Comparison of ENCODE assay signal across 20 cellular contexts in genomic region chr1:37448691-37449417, GRCh38. TPM values are rescaled to one million over a fixed set of nuclear protein-coding genes. Genes with fewer than 3 reads are reported as not detected.
A peak's percentile ranks its signal among the peaks of the same experiment; 100 is the strongest.
DNase-seq lines count a peak whose midpoint lies in the region; ATAC-seq, FAIRE-seq and TF ChIP-seq lines count a peak whose summit lies in the region.
"Had no signal": no experiment of that assay in that cellular context is flagged by ENCODE, and none has a peak within 500 bp of the region (broad histone marks: within the 10 kb centered on the region; RNA-seq: fewer than 3 reads in every experiment).

No MANE protein-coding gene starts in this region.

- ATAC-seq in GM23338 = no peak; the same call in 2 of the 3 replicates
- ATAC-seq in HG03565 (IDR thresholded peaks at IDR 0.05; ENCODE audit: unreplicated experiment) = no peak

- H3K9me3 ChIP-seq in BLaER1 treated with 17β-estradiol and CSF1 and Interleukin-3, amounts not matched to agents 10 nM and 100 nM (replicated peaks in 1 of 11) = no peaks in the 10 kb centered on the region
- H3K9me3 ChIP-seq in astrocyte (ENCODE audit: insufficient read depth, low read depth, low read length) (no peaks in the 10 kb centered on the region), keratinocyte (ENCODE audit: control insufficient read depth, low read depth, low read length) (no peaks in the 10 kb centered on the region)
- H3K9me3 ChIP-seq: sigmoid colon, upper lobe of right lung had no signal

- no peak overlapping the region for H3K4me3 ChIP-seq in BLaER1 treated with 17β-estradiol and CSF1 and Interleukin-3, amounts not matched to agents 10 nM and 100 nM
- no peak overlapping the region for H3K4me3 ChIP-seq in GM23338
- no peak overlapping the region for H3K4me3 ChIP-seq in astrocyte (ENCODE audit: insufficient read depth, low read depth, low read length)
- H3K4me3 ChIP-seq in keratinocyte (ENCODE audit: control insufficient read depth in 2 of 3, extremely low read depth in 1 of 3, insufficient read depth in 2 of 3, low read depth in 1 of 3, low read length in 3 of 3) = peak overlapping the region in 2 of 3 experiments; percentile 7 to 9
- H3K4me3 ChIP-seq: sigmoid colon, upper lobe of right lung had no signal

- dilution Hi-C loops in keratinocyte (cut with MboI; ENCODE audit: extremely low pct_ligation_motif_present, low sequenced_read_pairs) = no loop called here

- H3K9me3 Mint-ChIP-seq in GM23338 (no peaks in the 10 kb centered on the region), astrocyte (ENCODE audit: unreplicated experiment) (no peaks in the 10 kb centered on the region)
- H3K9me3 Mint-ChIP-seq: activated naive CD8-positive, alpha-beta T cell treated with anti-CD3 and anti-CD28 coated beads for 36 hours had no signal

- H3K27ac Mint-ChIP-seq in GM23338 = no peak overlapping the region
- H3K27ac Mint-ChIP-seq in astrocyte (ENCODE audit: unreplicated experiment) = peak overlapping the region; percentile 58
- H3K27ac Mint-ChIP-seq: activated naive CD8-positive, alpha-beta T cell treated with anti-CD3 and anti-CD28 coated beads for 36 hours had no signal

- H3K36me3 Mint-ChIP-seq in GM23338 (ENCODE audit: low read depth) (no peaks in the 10 kb centered on the region; the same call in 2 of the 3 replicates), astrocyte (ENCODE audit: low read depth, unreplicated experiment) (peaks cover 3% of the 10 kb centered on the region)
- H3K36me3 Mint-ChIP-seq: activated naive CD8-positive, alpha-beta T cell treated with anti-CD3 and anti-CD28 coated beads for 36 hours had no signal

- H2AFZ ChIP-seq in GM23338 = peak overlapping the region; percentile 52; the same call in 1 of the 2 replicates
- H2AFZ ChIP-seq in astrocyte (ENCODE audit: low read depth, low read length) = no peak overlapping the region
- peak overlapping the region; percentile 62 for H2AFZ ChIP-seq in keratinocyte (ENCODE audit: control insufficient read depth, low read length)

- H3K27ac ChIP-seq in BLaER1 treated with 17β-estradiol and CSF1 and Interleukin-3, amounts not matched to agents 10 nM and 100 nM = peak overlapping the region in 3 of 11 experiments; percentile 3 to 54 (median 47); a peak in 3 of 22 replicates
- H3K27ac ChIP-seq in GM23338 (ENCODE audit: low read depth) (no peak overlapping the region), astrocyte (ENCODE audit: low read depth, low read length) (no peak overlapping the region), keratinocyte (ENCODE audit: control insufficient read depth, insufficient read depth, low read length) (peak overlapping the region; percentile 87), substantia nigra (ENCODE audit: low read depth, low read length, poor library complexity, severe bottlenecking) (no peak overlapping the region)
- H3K27ac ChIP-seq: sigmoid colon, upper lobe of right lung had no signal

- no peaks in the 10 kb centered on the region for H3K9me1 ChIP-seq in keratinocyte (ENCODE audit: control insufficient read depth, extremely low read depth, insufficient read depth, low read length)

- H3K9me2 ChIP-seq in GM23338 (ENCODE audit: insufficient read depth) = no peaks in the 10 kb centered on the region

- H3K79me2 ChIP-seq in GM23338 (replicated peaks; ENCODE audit: insufficient read depth) (no peaks in the 10 kb centered on the region), astrocyte (ENCODE audit: insufficient read depth, low read length) (no peaks in the 10 kb centered on the region), keratinocyte (ENCODE audit: control insufficient read depth, insufficient read depth, low read length) (no peaks in the 10 kb centered on the region)

- TF ChIP-seq CTCF in GM23338 (conservative IDR thresholded peaks at IDR 0.05; ENCODE audit: low read depth in 2 of 2) (no peak), astrocyte (IDR thresholded peaks at IDR 0.05; ENCODE audit: insufficient read depth, low read depth, low read length) (no peak), keratinocyte (optimal IDR thresholded peaks at IDR 0.05 in 1 of 3, IDR thresholded peaks at IDR 0.05 in 1 of 3, conservative IDR thresholded peaks at IDR 0.05 in 1 of 3; ENCODE audit: extremely low read depth in 1 of 3, insufficient read depth in 2 of 3, low read length in 3 of 3) (peak in 1 of 3 experiments; percentile 50)

- H3K36me3 ChIP-seq in BLaER1 treated with 17β-estradiol and CSF1 and Interleukin-3, amounts not matched to agents 10 nM and 100 nM = no peaks in the 10 kb centered on the region
- no peaks in the 10 kb centered on the region for H3K36me3 ChIP-seq in GM23338 (ENCODE audit: insufficient read depth)
- no peaks in the 10 kb centered on the region for H3K36me3 ChIP-seq in astrocyte (ENCODE audit: insufficient read depth, low read length)
- H3K36me3 ChIP-seq in keratinocyte (ENCODE audit: control insufficient read depth in 2 of 2, extremely low read depth in 1 of 2, insufficient read depth in 2 of 2, low read length in 2 of 2) = no peaks in the 10 kb centered on the region
- H3K36me3 ChIP-seq: sigmoid colon, upper lobe of right lung had no signal

- H3K4me1 Mint-ChIP-seq in GM23338 = peaks cover 44% of the 10 kb centered on the region
- H3K4me1 Mint-ChIP-seq in astrocyte (ENCODE audit: low read depth, unreplicated experiment) = no peaks in the 10 kb centered on the region

- H3K27me3 Mint-ChIP-seq in GM23338 (ENCODE audit: insufficient read depth, low read depth, poor library complexity) (peaks cover 11% of the 10 kb centered on the region), astrocyte (ENCODE audit: low read depth, unreplicated experiment) (peaks cover 25% of the 10 kb centered on the region)

- H3F3A ChIP-seq in GM23338 (replicated peaks; ENCODE audit: low read depth) = no peaks in the 10 kb centered on the region

- no peaks in the 10 kb centered on the region for H3K27me3 ChIP-seq in BLaER1 treated with 17β-estradiol and CSF1 and Interleukin-3, amounts not matched to agents 10 nM and 100 nM
- H3K27me3 ChIP-seq in GM23338 (ENCODE audit: insufficient read depth) (no peaks in the 10 kb centered on the region), astrocyte (ENCODE audit: insufficient read depth, low read length) (no peaks in the 10 kb centered on the region), keratinocyte (ENCODE audit: control insufficient read depth, extremely low read depth, insufficient read depth, low read length) (no peaks in the 10 kb centered on the region)

- no peak for DNase-seq in GM23338 (ENCODE audit: low spot score)
- no peak for DNase-seq in astrocyte (ENCODE audit: low read depth)
- DNase-seq in keratinocyte (ENCODE audit: low read depth, low spot score) = peak; percentile 98
- no peak for DNase-seq in stimulated activated CD4-positive, alpha-beta T cell treated with anti-CD3 and anti-CD28 coated beads, Interleukin-15, amount 100 ng/mL, for 24 hours
- DNase-seq in substantia nigra (lab: John Stamatoyannopoulos, UW) = no peak
- no peak for DNase-seq in amniotic stem cell (lab: John Stamatoyannopoulos, UW)
- DNase-seq: activated CD4-positive, alpha-beta T cell treated with anti-CD3 and anti-CD28 coated beads, Interleukin-2, amount 50 U/mL, for 1 hour; activated naive CD8-positive, alpha-beta T cell treated with anti-CD3 and anti-CD28 coated beads for 36 hours; activated T-cell treated with anti-CD3 and anti-CD28 coated beads, Interleukin-2, amount 50 U/mL, for 1 hour; caudate nucleus; effector memory CD4-positive, alpha-beta T cell; KG1; midbrain; NCI-H2029 treated with DMSO at 0.1 percent for 48 hours; nucleus accumbens; sigmoid colon; stimulated activated CD4-positive, alpha-beta T cell treated with anti-CD3 and anti-CD28 coated beads, Interleukin-4, amount 100 ng/mL, for 24 hours; upper lobe of right lung had no signal

- H3K4me2 ChIP-seq in BLaER1 treated with 17β-estradiol and CSF1 and Interleukin-3, amounts not matched to agents 10 nM and 100 nM = peak overlapping the region in 9 of 11 experiments; percentile 60 to 77 (median 74); a peak in 11 of 22 replicates
- peak overlapping the region; percentile 20; the same call in 1 of the 2 replicates for H3K4me2 ChIP-seq in GM23338
- H3K4me2 ChIP-seq in astrocyte (ENCODE audit: low read length) = no peak overlapping the region
- peak overlapping the region; percentile 62 for H3K4me2 ChIP-seq in keratinocyte (ENCODE audit: control insufficient read depth, extremely low read depth, insufficient read depth, low read depth, low read length)

- no peaks in the 10 kb centered on the region for H4K20me1 ChIP-seq in BLaER1 treated with 17β-estradiol and CSF1 and Interleukin-3, amounts not matched to agents 10 nM and 100 nM
- no peaks in the 10 kb centered on the region for H4K20me1 ChIP-seq in GM23338 (replicated peaks; ENCODE audit: insufficient read depth)
- H4K20me1 ChIP-seq in astrocyte (ENCODE audit: insufficient read depth, low read length) = no peaks in the 10 kb centered on the region
- no peaks in the 10 kb centered on the region for H4K20me1 ChIP-seq in keratinocyte (ENCODE audit: control insufficient read depth, extremely low read depth, insufficient read depth, low read length)

- H3K9ac ChIP-seq in BLaER1 treated with 17β-estradiol and CSF1 and Interleukin-3, amounts not matched to agents 10 nM and 100 nM = no peak overlapping the region
- H3K9ac ChIP-seq in astrocyte (ENCODE audit: low read length) = no peak overlapping the region
- H3K9ac ChIP-seq in keratinocyte (ENCODE audit: control insufficient read depth, extremely low read depth, insufficient read depth, low read length) = peak overlapping the region; percentile 67

- H3K4me3 Mint-ChIP-seq in GM23338 = no peak overlapping the region; the same call in 2 of the 3 replicates
- no peak overlapping the region for H3K4me3 Mint-ChIP-seq in astrocyte (ENCODE audit: unreplicated experiment)
- H3K4me3 Mint-ChIP-seq: activated naive CD8-positive, alpha-beta T cell treated with anti-CD3 and anti-CD28 coated beads for 36 hours had no signal

- FAIRE-seq in astrocyte (lab: Jason Lieb, UNC) = no peak
- peak; percentile 99 for FAIRE-seq in keratinocyte (lab: Jason Lieb, UNC)

- H3K4me1 ChIP-seq in BLaER1 treated with 17β-estradiol and CSF1 and Interleukin-3, amounts not matched to agents 10 nM and 100 nM = peaks cover 16 to 43% (median 42%) of the 10 kb centered on the region in 10 experiments
- H3K4me1 ChIP-seq in GM23338 (ENCODE audit: insufficient read depth) (peaks cover 39% of the 10 kb centered on the region), astrocyte (ENCODE audit: insufficient read depth, low read length) (peaks cover 4% of the 10 kb centered on the region), keratinocyte (ENCODE audit: control insufficient read depth, extremely low read depth, insufficient read depth, low read length) (peaks cover 36% of the 10 kb centered on the region)
- H3K4me1 ChIP-seq: sigmoid colon, upper lobe of right lung had no signal

RNA-seq across cellular contexts. Expression of gene ZC3H12A, which starts 25.5 kb away (rescaled TPM):
- total RNA-seq in GM23338 (2014; rRNA removed; shearing (Covaris generic)) = 7.0 and 9.3 TPM in 2 replicates
- polyA plus RNA-seq in GM23338 (2016; fragmentation: Nextera tagmentation; extraction: Ambion mirVana) (7.3 and 9.0 TPM in 2 replicates), keratinocyte (17.5 to 55.5 TPM (median 24.4 TPM) in 3 replicates)
- total RNA-seq in astrocyte = 12.1 and 12.6 TPM in 2 replicates
- polyA plus RNA-seq in keratinocyte (2011; ENCODE audit: low read depth) = 6.5 TPM
- 13.2 and 25.4 TPM in 2 replicates for polyA plus RNA-seq in keratinocyte (2011; cell fraction: cytosol; rRNA removed)
- polyA plus RNA-seq in keratinocyte (2011; cell fraction: nucleus; rRNA removed) = 80.2 and 112 TPM in 2 replicates
- polyA plus RNA-seq in keratinocyte (2012; ENCODE audit: low replicate concordance) = 12.7 and 22.0 TPM in 2 replicates
- 20.3 to 30.9 TPM (median 21.1 TPM) in 3 replicates for polyA minus RNA-seq in keratinocyte
- polyA minus RNA-seq in keratinocyte (2011; cell fraction: cytosol; rRNA and poly(A)+ RNA removed) = 23.2 TPM
- 45.8 and 47.0 TPM in 2 replicates for polyA minus RNA-seq in keratinocyte (2011; cell fraction: nucleus; rRNA and poly(A)+ RNA removed)

Comparison
In these comparisons a context has a peak if more than half of its experiments do, and no peak if none do; other contexts are left out.
1. H3K4me3 ChIP-seq: peak in keratinocyte (2 of 3); none in BLaER1 treated with 17β-estradiol and CSF1 and Interleukin-3, amounts not matched to agents 10 nM and 100 nM (0 of 10), GM23338 (single experiment) and astrocyte (single experiment).